22 cellular contexts compared by ENCODE assay signal in genomic region chr6:13006578-13007300, GRCh38.
A peak's percentile ranks its signal among the peaks of the same experiment; 100 is the strongest.
DNase-seq lines count a peak whose midpoint lies in the region; ATAC-seq, FAIRE-seq and TF ChIP-seq lines count a peak whose summit lies in the region.
"Had no signal": no experiment of that assay in that cellular context is flagged by ENCODE, and none has a peak within 500 bp of the region (broad histone marks: within the 10 kb centered on the region; RNA-seq: fewer than 3 reads in every experiment).

No MANE protein-coding gene starts in this region.

- H2AFZ ChIP-seq in astrocyte (ENCODE audit: low read depth, low read length): no peak overlapping the region

- H3K4me3 Mint-ChIP-seq in astrocyte (ENCODE audit: unreplicated experiment): no peak overlapping the region
- H3K4me3 Mint-ChIP-seq in activated naive CD4-positive, alpha-beta T cell treated with anti-CD3 and anti-CD28 coated beads for 36 hours: no peak overlapping the region
- H3K4me3 Mint-ChIP-seq: activated naive CD8-positive, alpha-beta T cell; mesothelial cell of epicardium; stimulated activated effector memory CD8-positive, alpha-beta T cell treated with anti-CD3 and anti-CD28 coated beads, Interleukin-12 subunit alpha, Interleukin-12 subunit beta, amount 100 ng/mL, for 72 hours; T-helper 1 cell treated with Interleukin-12 subunit alpha and Interleukin-12 subunit beta and Interleukin-4 antibody, amounts not matched to agents 30 μg/mL and 1 μg/mL, for 36 hours had no signal

- peaks cover 4% of the 10 kb centered on the region for H3K4me1 ChIP-seq in astrocyte (ENCODE audit: insufficient read depth, low read length)
- H3K4me1 ChIP-seq: BLaER1 had no signal

- H3K27me3 Mint-ChIP-seq in astrocyte (ENCODE audit: low read depth, unreplicated experiment): peaks cover 14% of the 10 kb centered on the region
- peaks cover 22% of the 10 kb centered on the region for H3K27me3 Mint-ChIP-seq in activated naive CD4-positive, alpha-beta T cell treated with anti-CD3 and anti-CD28 coated beads for 36 hours (ENCODE audit: low read depth)

- H3K9me3 ChIP-seq in astrocyte (ENCODE audit: insufficient read depth, low read depth, low read length): no peaks in the 10 kb centered on the region
- H3K9me3 ChIP-seq: BLaER1 had no signal

- CTCF ChIA-PET in activated naive CD4-positive, alpha-beta T cell treated with anti-CD3 and anti-CD28 coated beads for 36 hours (lab: Charles Lee): no interaction called here

- no peaks in the 10 kb centered on the region for H3K4me1 Mint-ChIP-seq in astrocyte (ENCODE audit: low read depth, unreplicated experiment)
- H3K4me1 Mint-ChIP-seq in activated naive CD4-positive, alpha-beta T cell treated with anti-CD3 and anti-CD28 coated beads for 36 hours (ENCODE audit: low read depth): no peaks in the 10 kb centered on the region
- H3K4me1 Mint-ChIP-seq: mesothelial cell of epicardium; stimulated activated effector memory CD8-positive, alpha-beta T cell treated with anti-CD3 and anti-CD28 coated beads, Interleukin-12 subunit alpha, Interleukin-12 subunit beta, amount 100 ng/mL, for 72 hours had no signal

- H4K20me1 ChIP-seq in astrocyte (ENCODE audit: insufficient read depth, low read length): no peaks in the 10 kb centered on the region
- H4K20me1 ChIP-seq: BLaER1 had no signal

- H3K4me2 ChIP-seq in astrocyte (ENCODE audit: low read length): no peak overlapping the region
- H3K4me2 ChIP-seq: BLaER1 had no signal

- TF ChIP-seq CTCF in D721Med (IDR thresholded peaks at IDR 0.05; ENCODE audit: insufficient read depth, missing control alignments) (no peak), astrocyte (IDR thresholded peaks at IDR 0.05; ENCODE audit: insufficient read depth, low read depth, low read length) (no peak)

- ATAC-seq in left ventricle myocardium superior (peak; percentile 87), GM21447 (IDR thresholded peaks at IDR 0.05; ENCODE audit: unreplicated experiment) (no peak)
- ATAC-seq: stimulated activated effector memory CD8-positive, alpha-beta T cell treated with anti-CD3 and anti-CD28 coated beads, Interleukin-12 subunit alpha, Interleukin-12 subunit beta, amount 100 ng/mL, for 72 hours had no signal

- H3K9me3 Mint-ChIP-seq in astrocyte (ENCODE audit: unreplicated experiment): no peaks in the 10 kb centered on the region
- H3K9me3 Mint-ChIP-seq in activated naive CD4-positive, alpha-beta T cell treated with anti-CD3 and anti-CD28 coated beads for 36 hours: no peaks in the 10 kb centered on the region
- H3K9me3 Mint-ChIP-seq: mesothelial cell of epicardium; stimulated activated effector memory CD8-positive, alpha-beta T cell treated with anti-CD3 and anti-CD28 coated beads, Interleukin-12 subunit alpha, Interleukin-12 subunit beta, amount 100 ng/mL, for 72 hours; T-helper 1 cell treated with Interleukin-12 subunit alpha and Interleukin-12 subunit beta and Interleukin-4 antibody, amounts not matched to agents 30 μg/mL and 1 μg/mL, for 36 hours had no signal

- intact Hi-C loops in left ventricle myocardium superior (cut with micrococcal nuclease): loop anchor here (5.0 kb wide), 1 partner anchor 44 kb away; no protein-coding TSS in a partner anchor
- intact Hi-C loops in activated naive CD4-positive, alpha-beta T cell treated with anti-CD3 and anti-CD28 coated beads for 36 hours (cut with micrococcal nuclease): no loop called here

- no peak for DNase-seq in D721Med (ENCODE audit: insufficient read length, low spot score)
- peak; percentile 65 for DNase-seq in HT1080 (ENCODE audit: low read depth)
- peak; percentile 56 for DNase-seq in astrocyte (ENCODE audit: low read depth)
- no peak for DNase-seq in left ventricle myocardium superior
- DNase-seq in GF-D8 (lab: John Stamatoyannopoulos, UW): no peak
- DNase-seq in activated naive CD4-positive, alpha-beta T cell treated with anti-CD3 and anti-CD28 coated beads for 36 hours: no peak
- no peak for DNase-seq in NCI-H345 treated with DMSO at 0.1 percent for 48 hours (lab: John Stamatoyannopoulos, UW; ENCODE audit: unreplicated experiment)
- DNase-seq: activated CD4-positive, alpha-beta T cell treated with anti-CD3 and anti-CD28 coated beads for 48 hours; activated T-cell treated with anti-CD3 and anti-CD28 coated beads for 4 hours; caudate nucleus; H7; KBM-7; kidney; NCI-H524; occipital lobe; small intestine had no signal

- H3K36me3 Mint-ChIP-seq in astrocyte (ENCODE audit: low read depth, unreplicated experiment): no peaks in the 10 kb centered on the region
- no peaks in the 10 kb centered on the region for H3K36me3 Mint-ChIP-seq in activated naive CD4-positive, alpha-beta T cell treated with anti-CD3 and anti-CD28 coated beads for 36 hours (ENCODE audit: low read depth)
- H3K36me3 Mint-ChIP-seq: activated naive CD8-positive, alpha-beta T cell; mesothelial cell of epicardium; stimulated activated effector memory CD8-positive, alpha-beta T cell treated with anti-CD3 and anti-CD28 coated beads, Interleukin-12 subunit alpha, Interleukin-12 subunit beta, amount 100 ng/mL, for 72 hours had no signal

- H3K36me3 ChIP-seq in astrocyte (ENCODE audit: insufficient read depth, low read length): no peaks in the 10 kb centered on the region
- H3K36me3 ChIP-seq: BLaER1 had no signal

- peaks cover 12% of the 10 kb centered on the region for H3K27me3 ChIP-seq in astrocyte (ENCODE audit: insufficient read depth, low read length)

- H3K4me3 ChIP-seq in astrocyte (ENCODE audit: insufficient read depth, low read depth, low read length): no peak overlapping the region
- H3K4me3 ChIP-seq: BLaER1 had no signal

- H3K79me2 ChIP-seq in astrocyte (ENCODE audit: insufficient read depth, low read length): no peaks in the 10 kb centered on the region

- H3K27ac Mint-ChIP-seq in astrocyte (ENCODE audit: unreplicated experiment): no peak overlapping the region
- H3K27ac Mint-ChIP-seq in activated naive CD4-positive, alpha-beta T cell treated with anti-CD3 and anti-CD28 coated beads for 36 hours: no peak overlapping the region
- H3K27ac Mint-ChIP-seq: activated naive CD8-positive, alpha-beta T cell; mesothelial cell of epicardium; stimulated activated effector memory CD8-positive, alpha-beta T cell treated with anti-CD3 and anti-CD28 coated beads, Interleukin-12 subunit alpha, Interleukin-12 subunit beta, amount 100 ng/mL, for 72 hours; T-helper 1 cell treated with Interleukin-12 subunit alpha and Interleukin-12 subunit beta and Interleukin-4 antibody, amounts not matched to agents 30 μg/mL and 1 μg/mL, for 36 hours had no signal

- FAIRE-seq in D721Med (lab: Jason Lieb, UNC) (peak; percentile 29), astrocyte (lab: Jason Lieb, UNC) (no peak)
- FAIRE-seq: kidney, small intestine had no signal

- no peak overlapping the region for H3K9ac ChIP-seq in astrocyte (ENCODE audit: low read length)
- H3K9ac ChIP-seq: BLaER1 had no signal

- H3K27ac ChIP-seq in astrocyte (ENCODE audit: low read depth, low read length): no peak overlapping the region
- H3K27ac ChIP-seq: BLaER1 had no signal

Comparison
In these comparisons a context has a peak if more than half of its experiments do, and no peak if none do; other contexts are left out.
1. DNase-seq: peak in HT1080 (single experiment) and astrocyte (single experiment); none in D721Med (single experiment), left ventricle myocardium superior (single experiment), GF-D8 (single experiment), activated naive CD4-positive, alpha-beta T cell treated with anti-CD3 and anti-CD28 coated beads for 36 hours (single experiment) and NCI-H345 treated with DMSO at 0.1 percent for 48 hours (single experiment).